21 cellular contexts compared by ENCODE assay signal in genomic region chr1:205681364-205681763, GRCh38. TPM values are rescaled to one million over a fixed set of nuclear protein-coding genes. Genes with fewer than 3 reads are reported as not detected.
DNase-seq lines count a peak whose midpoint lies in the region; ATAC-seq, FAIRE-seq and TF ChIP-seq lines count a peak whose summit lies in the region.
"Had no signal": no experiment of that assay in that cellular context is flagged by ENCODE, and none has a peak within 500 bp of the region (broad histone marks: within the 10 kb centered on the region; RNA-seq: fewer than 3 reads in every experiment).

No MANE protein-coding gene starts in this region.

- H3K36me3 Mint-ChIP-seq in Calu3 (ENCODE audit: insufficient read depth, unreplicated experiment) = peaks cover 27% of the 10 kb centered on the region
- H3K36me3 Mint-ChIP-seq in naive thymus-derived CD8-positive, alpha-beta T cell = no peaks in the 10 kb centered on the region

- H3K4me1 Mint-ChIP-seq in Calu3 (ENCODE audit: low read depth, unreplicated experiment) = peaks cover 21% of the 10 kb centered on the region
- peaks cover 2 to 21% (median 14%) of the 10 kb centered on the region in 4 donors for H3K4me1 Mint-ChIP-seq in naive thymus-derived CD8-positive, alpha-beta T cell

- FAIRE-seq in bronchial epithelial cell (lab: Jason Lieb, UNC) = no peak
- FAIRE-seq in kidney (lab: Jason Lieb, UNC) = no peak

- H3K27ac ChIP-seq in C4-2B (peak overlapping the region; percentile 86), kidney (ENCODE audit: low read depth in 2 of 2, low read length in 2 of 2) (no peak overlapping the region)
- H3K27ac ChIP-seq: KMS-11, parathyroid adenoma had no signal

- POLR2A ChIA-PET in naive thymus-derived CD8-positive, alpha-beta T cell (lab: Charles Lee) = interaction anchor here (0.8 kb wide), 1 partner anchor 51 kb away, joined by 3 read pairs; no protein-coding TSS in a partner anchor

- H3K4me1 ChIP-seq in kidney (ENCODE audit: control insufficient read depth in 1 of 2, insufficient read depth in 1 of 2, low read depth in 1 of 2, low read length in 2 of 2) = peaks cover 7 to 15% of the 10 kb centered on the region in 2 donors
- H3K4me1 ChIP-seq: parathyroid adenoma had no signal

- H3K4me3 ChIP-seq in bronchial epithelial cell (ENCODE audit: low read depth, low read length) = no peak overlapping the region
- H3K4me3 ChIP-seq in kidney (ENCODE audit: low read length in 2 of 2) = no peak overlapping the region

- CTCF ChIA-PET in Calu3 (lab: Charles Lee) = interaction anchor here (1.1 to 1.6 kb wide), 3 partner anchors 9 to 203 kb away, joined by 3 to 5 read pairs (median 3); no protein-coding TSS in a partner anchor

- DNase-seq in Calu3 (no peak), bronchial epithelial cell (ENCODE audit: low read depth) (peak; percentile 24), kidney (no peak), LoVo (ENCODE audit: low spot score) (no peak)
- no peak for DNase-seq in naive thymus-derived CD8-positive, alpha-beta T cell
- DNase-seq: activated CD4-positive, alpha-beta T cell treated with anti-CD3 and anti-CD28 coated beads for 1 hour; activated naive CD4-positive, alpha-beta T cell treated with anti-CD3 and anti-CD28 coated beads for 36 hours; DMS153; gastrocnemius medialis; HFFc6; left ventricle myocardium inferior; NCI-H1092 treated with DMSO at 0.1 percent for 48 hours; NCI-H2107; NCI-H69; SHP77; stimulated activated CD4-positive, alpha-beta T cell treated with anti-CD3 and anti-CD28 coated beads, Interleukin-2, amount 100 ng/mL, for 24 hours had no signal

- no peaks in the 10 kb centered on the region for H3K27me3 Mint-ChIP-seq in Calu3 (ENCODE audit: unreplicated experiment)
- peaks cover 0 to 4% (median 4%) of the 10 kb centered on the region in 5 donors for H3K27me3 Mint-ChIP-seq in naive thymus-derived CD8-positive, alpha-beta T cell

- no peaks in the 10 kb centered on the region for H3K36me3 ChIP-seq in bronchial epithelial cell (ENCODE audit: control insufficient read depth, insufficient read depth, low read length)
- no peaks in the 10 kb centered on the region for H3K36me3 ChIP-seq in kidney (ENCODE audit: control insufficient read depth in 1 of 2, insufficient read depth in 2 of 2, low read length in 2 of 2)
- H3K36me3 ChIP-seq: gastrocnemius medialis, left ventricle myocardium inferior had no signal

- TF ChIP-seq CTCF in C4-2B (conservative IDR thresholded peaks at IDR 0.05) (no peak), Calu3 (IDR thresholded peaks at IDR 0.05; ENCODE audit: unreplicated experiment) (no peak), bronchial epithelial cell (IDR thresholded peaks at IDR 0.05; ENCODE audit: insufficient read depth, low read length, severe bottlenecking) (no peak), kidney (IDR thresholded peaks at IDR 0.05; ENCODE audit: borderline replicate concordance, extremely low read depth, insufficient read depth) (no peak)

- no peak overlapping the region for H3K9ac ChIP-seq in kidney (ENCODE audit: low read length in 2 of 2)
- H3K9ac ChIP-seq: KMS-11, parathyroid adenoma had no signal

- no peaks in the 10 kb centered on the region for H3K9me3 Mint-ChIP-seq in Calu3 (ENCODE audit: low read depth, unreplicated experiment)
- no peaks in the 10 kb centered on the region for H3K9me3 Mint-ChIP-seq in naive thymus-derived CD8-positive, alpha-beta T cell
- H3K9me3 Mint-ChIP-seq: activated naive CD4-positive, alpha-beta T cell treated with anti-CD3 and anti-CD28 coated beads for 36 hours; HFFc6 had no signal

- peak overlapping the region; percentile 6 for H3K27ac Mint-ChIP-seq in Calu3 (ENCODE audit: unreplicated experiment)
- peak overlapping the region in 2 of 10 donors; percentile 52 to 74 for H3K27ac Mint-ChIP-seq in naive thymus-derived CD8-positive, alpha-beta T cell
- H3K27ac Mint-ChIP-seq: activated naive CD4-positive, alpha-beta T cell treated with anti-CD3 and anti-CD28 coated beads for 36 hours; HFFc6 had no signal

- H3K27me3 ChIP-seq in bronchial epithelial cell (ENCODE audit: control insufficient read depth, insufficient read depth, low read length) = no peaks in the 10 kb centered on the region

- no TSS peak for BruUV-seq in Calu3 (replicated peaks; lab: Mats Ljungman, UMichigan)

- peak overlapping the region; percentile 91 for H3K4me3 Mint-ChIP-seq in Calu3 (ENCODE audit: low read depth, unreplicated experiment)
- peak overlapping the region in 9 of 10 donors; percentile 45 to 85 (median 81) for H3K4me3 Mint-ChIP-seq in naive thymus-derived CD8-positive, alpha-beta T cell

- H3K9me3 ChIP-seq in kidney (ENCODE audit: control insufficient read depth in 1 of 2, low read length in 2 of 2) = no peaks in the 10 kb centered on the region
- H3K9me3 ChIP-seq: gastrocnemius medialis, left ventricle myocardium inferior had no signal

- no peak for ATAC-seq in naive thymus-derived CD8-positive, alpha-beta T cell
- no peak for ATAC-seq in HG02571 (IDR thresholded peaks at IDR 0.05; ENCODE audit: unreplicated experiment)
- no peak for ATAC-seq in GM18517 (IDR thresholded peaks at IDR 0.05; ENCODE audit: unreplicated experiment)
- ATAC-seq: gastrocnemius medialis had no signal

- intact Hi-C loops in Calu3 (cut with micrococcal nuclease; ENCODE audit: unreplicated experiment) = no loop called here
- intact Hi-C loops in kidney (cut with DNase I) = no loop called here

RNA-seq across cellular contexts. Expression of gene SLC45A3, which starts 1.1 kb away (rescaled TPM):
- total RNA-seq in Calu3 (2022) (27.5 and 29.1 TPM in 2 replicates), bronchial epithelial cell (0.77 and 0.79 TPM in 2 replicates), kidney (7.2 TPM)
- under 1 TPM; 0.25 to 0.36 TPM for total RNA-seq in naive thymus-derived CD8-positive, alpha-beta T cell
- not detected for polyA plus RNA-seq in naive thymus-derived CD8-positive, alpha-beta T cell
- polyA plus RNA-seq in kidney (ENCODE audit: insufficient read depth, low read depth, low replicate concordance) = 6.8 TPM

RNA-seq across cellular contexts. Expression of gene ELK4, which starts 49.6 kb away (rescaled TPM):
- total RNA-seq in Calu3 (2022) = 110 and 122 TPM in 2 replicates
- total RNA-seq in bronchial epithelial cell = 10.2 and 10.8 TPM in 2 replicates
- total RNA-seq in naive thymus-derived CD8-positive, alpha-beta T cell = 100 to 1,000 TPM; 194 to 204 TPM
- 1 to 10 TPM; 4.5 to 8.3 (median 5.8) TPM for polyA plus RNA-seq in naive thymus-derived CD8-positive, alpha-beta T cell
- 87.3 TPM for total RNA-seq in kidney
- polyA plus RNA-seq in kidney (ENCODE audit: insufficient read depth, low read depth, low replicate concordance) = 4.2 TPM
